In genomic region chr12:22032732-22033131, GRCh38 we compare ENCODE assay signal across 29 cellular contexts.
"Had no signal": no experiment of that assay in that cellular context is flagged by ENCODE, and none has a peak within 500 bp of the region (broad histone marks: within the 10 kb centered on the region; RNA-seq: fewer than 3 reads in every experiment).

No MANE protein-coding gene starts in this region.

- H3K4me1 ChIP-seq: suprapubic skin, upper lobe of right lung had no signal

- DNase-seq: stimulated activated CD4-positive, alpha-beta T cell treated with anti-CD3 and anti-CD28 coated beads, Interleukin-2, amount 100 ng/mL, for 48 hours; stimulated activated CD4-positive, alpha-beta T cell treated with anti-CD3 and anti-CD28 coated beads, Interleukin-4, amount 100 ng/mL, for 1 hour; stimulated activated CD4-positive, alpha-beta T cell treated with anti-CD3 and anti-CD28 coated beads, Interleukin-4, amount 100 ng/mL, for 24 hours; stimulated activated CD4-positive, alpha-beta T cell treated with anti-CD3 and anti-CD28 coated beads, Interleukin-4, amount 100 ng/mL, for 4 hours; stimulated activated CD8-positive, alpha-beta memory T cell treated with anti-CD3 and anti-CD28 coated beads, Interleukin-4, amount 100 ng/mL, for 48 hours; stimulated activated naive B cell treated with anti-CD40 and anti-IgM and Interleukin-4, amounts not matched to agents 10 μg/mL and 1 μg/mL and 100 μg/mL, for 72 hours; stimulated activated naive CD4-positive, alpha-beta T cell; stimulated activated naive CD4-positive, alpha-beta T cell treated with Interleukin-2 at 50 U/mL for 16 hours; stimulated activated naive CD8-positive, alpha-beta T cell treated with anti-CD3 and anti-CD28 coated beads, Interleukin-15, amount 100 ng/mL, for 72 hours; stimulated activated naive CD8-positive, alpha-beta T cell treated with anti-CD3 and anti-CD28 coated beads, Interleukin-15, Interleukin-2, amounts not matched to agents 100 U/mL and 50 U/mL, for 24 hours; stomach; substantia nigra; testis; thyroid gland; tibial artery; transverse colon; trophoblast cell; upper lobe of left lung; upper lobe of right lung; uterus had no signal

- H3K4me3 Mint-ChIP-seq: stimulated activated effector memory CD8-positive, alpha-beta T cell treated with anti-CD3 and anti-CD28 coated beads, Interleukin-12 subunit alpha, Interleukin-12 subunit beta, amount 100 ng/mL, for 72 hours; stimulated activated memory B cell treated with anti-CD40 and anti-IgM and Interleukin-4, amounts not matched to agents 10 μg/mL and 1 μg/mL and 100 μg/mL, for 72 hours; stimulated activated naive B cell treated with anti-CD40 and anti-IgM and Interleukin-4, amounts not matched to agents 10 μg/mL and 1 μg/mL and 100 μg/mL, for 72 hours; stimulated activated naive CD8-positive, alpha-beta T cell treated with anti-CD3 and anti-CD28 coated beads, Interleukin-15, amount 100 ng/mL, for 72 hours; stimulated activated naive CD8-positive, alpha-beta T cell treated with anti-CD3 and anti-CD28 coated beads, Interleukin-15, Interleukin-2, amounts not matched to agents 100 ng/mL and 50 ng/mL, for 24 hours; type B pancreatic cell had no signal

- H3K36me3 ChIP-seq: stomach, suprapubic skin, thoracic aorta, thyroid gland, tibial artery, tibial nerve, transverse colon, upper lobe of left lung, upper lobe of right lung, uterus, vagina had no signal

- H3K9me3 ChIP-seq: stomach, suprapubic skin, testis, thoracic aorta, thyroid gland, tibial artery, tibial nerve, transverse colon, upper lobe of left lung, upper lobe of right lung, uterus, vagina had no signal

- H3K27me3 Mint-ChIP-seq: stimulated activated naive CD8-positive, alpha-beta T cell treated with anti-CD3 and anti-CD28 coated beads, Interleukin-15, amount 100 ng/mL, for 72 hours; stimulated activated naive CD8-positive, alpha-beta T cell treated with anti-CD3 and anti-CD28 coated beads, Interleukin-15, Interleukin-2, amounts not matched to agents 100 ng/mL and 50 ng/mL, for 24 hours; type B pancreatic cell had no signal

- H3K36me3 Mint-ChIP-seq: stimulated activated effector memory CD8-positive, alpha-beta T cell treated with anti-CD3 and anti-CD28 coated beads, Interleukin-12 subunit alpha, Interleukin-12 subunit beta, amount 100 ng/mL, for 72 hours; stimulated activated memory B cell treated with anti-CD40 and anti-IgM and Interleukin-4, amounts not matched to agents 10 μg/mL and 1 μg/mL and 100 μg/mL, for 72 hours; stimulated activated naive B cell treated with anti-CD40 and anti-IgM and Interleukin-4, amounts not matched to agents 10 μg/mL and 1 μg/mL and 100 μg/mL, for 72 hours had no signal

- H3K27me3 ChIP-seq: stomach, suprapubic skin, testis, thyroid gland, tibial artery, tibial nerve, transverse colon, upper lobe of left lung, upper lobe of right lung, uterus, vagina had no signal

- H3K27ac Mint-ChIP-seq: stimulated activated effector memory CD8-positive, alpha-beta T cell treated with anti-CD3 and anti-CD28 coated beads, Interleukin-12 subunit alpha, Interleukin-12 subunit beta, amount 100 ng/mL, for 72 hours; stimulated activated memory B cell treated with anti-CD40 and anti-IgM and Interleukin-4, amounts not matched to agents 10 μg/mL and 1 μg/mL and 100 μg/mL, for 72 hours; stimulated activated naive B cell treated with anti-CD40 and anti-IgM and Interleukin-4, amounts not matched to agents 10 μg/mL and 1 μg/mL and 100 μg/mL, for 72 hours; stimulated activated naive CD8-positive, alpha-beta T cell treated with anti-CD3 and anti-CD28 coated beads, Interleukin-15, Interleukin-2, amounts not matched to agents 100 ng/mL and 50 ng/mL, for 24 hours; type B pancreatic cell had no signal

- FAIRE-seq: urothelium cell line had no signal

- H3K4me3 ChIP-seq: stomach, suprapubic skin, testis, thoracic aorta, thyroid gland, tibial artery, tibial nerve, transverse colon, upper lobe of left lung, upper lobe of right lung, uterus, vagina had no signal

- ATAC-seq: stimulated activated effector memory CD8-positive, alpha-beta T cell treated with anti-CD3 and anti-CD28 coated beads, Interleukin-12 subunit alpha, Interleukin-12 subunit beta, amount 100 ng/mL, for 72 hours; stimulated activated memory B cell treated with anti-CD40 and anti-IgM and Interleukin-4, amounts not matched to agents 10 μg/mL and 1 μg/mL and 100 μg/mL, for 72 hours; stimulated activated naive B cell treated with anti-CD40 and anti-IgM and Interleukin-4, amounts not matched to agents 10 μg/mL and 1 μg/mL and 100 μg/mL, for 72 hours; stimulated activated naive CD8-positive, alpha-beta T cell treated with anti-CD3 and anti-CD28 coated beads, Interleukin-15, amount 100 ng/mL, for 72 hours; stimulated activated naive CD8-positive, alpha-beta T cell treated with anti-CD3 and anti-CD28 coated beads, Interleukin-15, Interleukin-2, amounts not matched to agents 100 U/mL and 50 U/mL, for 24 hours; upper lobe of right lung had no signal

- H3K27ac ChIP-seq: stomach, suprapubic skin, testis, thoracic aorta, thyroid gland, tibial artery, tibial nerve, transverse colon, upper lobe of left lung, upper lobe of right lung, uterus, vagina had no signal

- H3K9me3 Mint-ChIP-seq: stimulated activated effector memory CD8-positive, alpha-beta T cell treated with anti-CD3 and anti-CD28 coated beads, Interleukin-12 subunit alpha, Interleukin-12 subunit beta, amount 100 ng/mL, for 72 hours; stimulated activated memory B cell treated with anti-CD40 and anti-IgM and Interleukin-4, amounts not matched to agents 10 μg/mL and 1 μg/mL and 100 μg/mL, for 72 hours; stimulated activated naive CD8-positive, alpha-beta T cell treated with anti-CD3 and anti-CD28 coated beads, Interleukin-15, amount 100 ng/mL, for 72 hours; type B pancreatic cell had no signal
